In the genomic region with DNA sequence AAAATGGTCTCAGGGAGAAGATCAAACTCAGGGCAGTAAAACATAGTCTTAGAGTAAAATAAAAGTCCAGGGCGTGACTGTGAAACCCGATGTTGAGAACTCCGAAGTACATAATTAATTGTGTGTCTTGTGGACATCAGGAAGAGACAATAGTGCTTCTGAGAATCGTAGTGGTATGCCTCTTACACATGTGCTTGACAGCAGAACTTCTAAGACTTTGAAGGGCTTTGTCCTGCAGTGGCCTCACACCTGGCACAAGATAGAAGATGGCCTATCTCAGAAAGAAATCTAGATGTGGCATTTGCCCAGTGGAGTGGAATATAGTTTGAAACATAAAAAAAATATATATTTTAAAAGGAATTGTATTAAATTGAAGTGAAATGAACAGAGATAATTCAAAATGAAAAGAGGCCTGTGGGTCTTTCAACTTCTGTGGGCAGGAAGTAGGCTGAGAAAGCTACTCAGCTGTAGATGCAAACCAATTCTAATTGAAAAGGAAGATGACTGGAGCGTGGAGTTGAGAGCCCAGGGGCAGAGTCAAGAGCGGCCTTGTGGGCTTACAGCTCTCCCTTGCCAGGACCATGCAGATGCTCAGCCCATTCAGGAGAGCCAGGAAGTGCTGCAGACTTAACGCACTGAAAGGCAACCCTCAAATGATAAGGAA, we compare ENCODE assay signal across 16 cellular contexts.
DNase-seq lines count a peak whose midpoint lies in the region; ATAC-seq and TF ChIP-seq lines count a peak whose summit lies in the region.
"Had no signal": no experiment of that assay in that cellular context is flagged by ENCODE, and none has a peak within 500 bp of the region (broad histone marks: within the 10 kb centered on the region; RNA-seq: fewer than 3 reads in every experiment).

No MANE protein-coding gene starts in this region.

- intact Hi-C loops in esophagus muscularis mucosa (cut with DNase I) (no loop called here), PC-3 (cut with micrococcal nuclease) (no loop called here)

- H3K4me1 Mint-ChIP-seq in activated CD8-positive, alpha-beta memory T cell treated with anti-CD3 and anti-CD28 coated beads, Interleukin-2, amount 10 ng/mL, durations not matched to agents 7 days and 5 days = peaks cover 12% of the 10 kb centered on the region
- peaks cover 6% of the 10 kb centered on the region for H3K4me1 Mint-ChIP-seq in activated T-helper 17 cell treated with anti-CD3 and anti-CD28 coated beads, Interleukin-2, amount 50 U/mL, for 72 hours

- BruUV-seq in PC-3 (replicated peaks; lab: Mats Ljungman, UMichigan) = no TSS peak

- H3K36me3 Mint-ChIP-seq in activated CD8-positive, alpha-beta memory T cell treated with anti-CD3 and anti-CD28 coated beads, Interleukin-2, amount 10 ng/mL, durations not matched to agents 7 days and 5 days = no peaks in the 10 kb centered on the region
- no peaks in the 10 kb centered on the region for H3K36me3 Mint-ChIP-seq in activated T-helper 17 cell treated with anti-CD3 and anti-CD28 coated beads, Interleukin-2, amount 50 U/mL, for 72 hours (ENCODE audit: low read depth)
- H3K36me3 Mint-ChIP-seq: CD8-positive, alpha-beta T cell had no signal

- no peaks in the 10 kb centered on the region for H3F3A ChIP-seq in PC-3 (ENCODE audit: low read length, unreplicated experiment)

- POLR2A ChIA-PET in PC-3 (lab: Charles Lee; ENCODE audit: unreplicated experiment) = no interaction called here

- peak; percentile 23 for ATAC-seq in activated CD8-positive, alpha-beta memory T cell treated with anti-CD3 and anti-CD28 coated beads, Interleukin-2, amount 10 ng/mL, durations not matched to agents 7 days and 5 days
- ATAC-seq in PC-3 = no peak
- no peak for ATAC-seq in activated T-helper 17 cell treated with anti-CD3 and anti-CD28 coated beads, Interleukin-2, amount 50 U/mL, for 72 hours (replicated peaks)
- ATAC-seq: CD8-positive, alpha-beta T cell; K562 had no signal

- CTCF ChIA-PET in activated CD8-positive, alpha-beta memory T cell treated with anti-CD3 and anti-CD28 coated beads, Interleukin-2, amount 10 ng/mL, durations not matched to agents 7 days and 5 days (lab: Charles Lee) = no interaction called here
- CTCF ChIA-PET in PC-3 (lab: Charles Lee) = no interaction called here

- no peaks in the 10 kb centered on the region for H3K27me3 ChIP-seq in esophagus muscularis mucosa
- no peaks in the 10 kb centered on the region for H3K27me3 ChIP-seq in PC-3 (ENCODE audit: low read length)

- no peaks in the 10 kb centered on the region for H3K9me3 Mint-ChIP-seq in activated CD8-positive, alpha-beta memory T cell treated with anti-CD3 and anti-CD28 coated beads, Interleukin-2, amount 10 ng/mL, durations not matched to agents 7 days and 5 days (ENCODE audit: low read depth)
- no peaks in the 10 kb centered on the region for H3K9me3 Mint-ChIP-seq in activated T-helper 17 cell treated with anti-CD3 and anti-CD28 coated beads, Interleukin-2, amount 50 U/mL, for 72 hours

- peaks cover 49% of the 10 kb centered on the region for H3K27me3 Mint-ChIP-seq in activated CD8-positive, alpha-beta memory T cell treated with anti-CD3 and anti-CD28 coated beads, Interleukin-2, amount 10 ng/mL, durations not matched to agents 7 days and 5 days
- peaks cover 23% of the 10 kb centered on the region for H3K27me3 Mint-ChIP-seq in activated T-helper 17 cell treated with anti-CD3 and anti-CD28 coated beads, Interleukin-2, amount 50 U/mL, for 72 hours

- TF ChIP-seq CTCF in esophagus muscularis mucosa (IDR thresholded peaks at IDR 0.05) (no peak), PC-3 (conservative IDR thresholded peaks at IDR 0.05; ENCODE audit: low read depth, low read length) (no peak)

- H3K9me3 ChIP-seq in esophagus muscularis mucosa (no peaks in the 10 kb centered on the region), PC-3 (ENCODE audit: low read length) (no peaks in the 10 kb centered on the region)

- no peaks in the 10 kb centered on the region for H4K20me1 ChIP-seq in PC-3 (ENCODE audit: low read length)

- no peaks in the 10 kb centered on the region for H3K36me3 ChIP-seq in esophagus muscularis mucosa
- no peaks in the 10 kb centered on the region for H3K36me3 ChIP-seq in PC-3 (ENCODE audit: low read depth, low read length)

- no peak overlapping the region for H3K27ac Mint-ChIP-seq in activated CD8-positive, alpha-beta memory T cell treated with anti-CD3 and anti-CD28 coated beads, Interleukin-2, amount 10 ng/mL, durations not matched to agents 7 days and 5 days
- H3K27ac Mint-ChIP-seq in activated T-helper 17 cell treated with anti-CD3 and anti-CD28 coated beads, Interleukin-2, amount 50 U/mL, for 72 hours = no peak overlapping the region
- H3K27ac Mint-ChIP-seq: CD8-positive, alpha-beta T cell; H9 had no signal

- no peak overlapping the region for H3K4me3 Mint-ChIP-seq in activated CD8-positive, alpha-beta memory T cell treated with anti-CD3 and anti-CD28 coated beads, Interleukin-2, amount 10 ng/mL, durations not matched to agents 7 days and 5 days
- H3K4me3 Mint-ChIP-seq in activated T-helper 17 cell treated with anti-CD3 and anti-CD28 coated beads, Interleukin-2, amount 50 U/mL, for 72 hours = no peak overlapping the region
- H3K4me3 Mint-ChIP-seq: CD8-positive, alpha-beta T cell; H9 had no signal

- TF ChIP-seq EP300 in esophagus muscularis mucosa (IDR thresholded peaks at IDR 0.05) = no peak

- no peak for DNase-seq in activated CD8-positive, alpha-beta memory T cell treated with anti-CD3 and anti-CD28 coated beads, Interleukin-2, amount 10 ng/mL, durations not matched to agents 7 days and 5 days
- DNase-seq in activated CD8-positive, alpha-beta memory T cell treated with anti-CD3 and anti-CD28 coated beads, Interleukin-2, amount 50 U/mL, for 4 hours = no peak
- DNase-seq in DMS79 (lab: John Stamatoyannopoulos, UW) (peak; percentile 9), esophagus muscularis mucosa (ENCODE audit: extremely low spot score) (peak; percentile 60), PC-3 (no peak)
- peak; percentile 45 for DNase-seq in Jurkat, Clone E6-1 (ENCODE audit: low read depth, low spot score)
- no peak for DNase-seq in stimulated activated CD8-positive, alpha-beta memory T cell treated with anti-CD3 and anti-CD28 coated beads, Interleukin-4, amount 100 ng/mL, for 48 hours
- DNase-seq: 8988T; AML-193; C1 segment of cervical spinal cord; CD8-positive, alpha-beta T cell; COR-L47; GOT3; H9 had no signal

- H2AFZ ChIP-seq in PC-3 (ENCODE audit: low read length) = no peak overlapping the region

- no peaks in the 10 kb centered on the region for H3K79me2 ChIP-seq in PC-3 (ENCODE audit: low read length)

- H3K4me1 ChIP-seq in esophagus muscularis mucosa (no peaks in the 10 kb centered on the region), PC-3 (ENCODE audit: insufficient read depth, low read length) (no peaks in the 10 kb centered on the region)

- WGBS in esophagus muscularis mucosa = 80% methylated on average over 7 of the region's 7 CpGs

- no peak overlapping the region for H3K9ac ChIP-seq in PC-3 (ENCODE audit: low read length)

- H3K9me2 ChIP-seq in PC-3 (replicated peaks; ENCODE audit: low read length) = no peaks in the 10 kb centered on the region

- no peak for TF ChIP-seq POLR2A in esophagus muscularis mucosa (IDR thresholded peaks at IDR 0.05; ENCODE audit: low read depth)

- H3K27ac ChIP-seq in esophagus muscularis mucosa (replicated peaks in 1 of 4) (no peak overlapping the region), PC-3 (ENCODE audit: low read length) (no peak overlapping the region)

- H3K4me3 ChIP-seq in Jurkat, Clone E6-1 (ENCODE audit: low read length) = no peak overlapping the region
- H3K4me3 ChIP-seq in esophagus muscularis mucosa (no peak overlapping the region), PC-3 (ENCODE audit: low read length) (no peak overlapping the region)
- H3K4me3 ChIP-seq: K562 had no signal

- H3K4me2 ChIP-seq in PC-3 (ENCODE audit: low read length) = no peak overlapping the region

Comparison
In these comparisons a context has a peak if more than half of its experiments do, and no peak if none do; other contexts are left out.
1. DNase-seq: peak in DMS79 (single experiment), Jurkat, Clone E6-1 (single experiment) and esophagus muscularis mucosa (single experiment); none in activated CD8-positive, alpha-beta memory T cell treated with anti-CD3 and anti-CD28 coated beads, Interleukin-2, amount 10 ng/mL, durations not matched to agents 7 days and 5 days (single experiment), activated CD8-positive, alpha-beta memory T cell treated with anti-CD3 and anti-CD28 coated beads, Interleukin-2, amount 50 U/mL, for 4 hours (single experiment), stimulated activated CD8-positive, alpha-beta memory T cell treated with anti-CD3 and anti-CD28 coated beads, Interleukin-4, amount 100 ng/mL, for 48 hours (single experiment) and PC-3 (single experiment).